Comparison of ENCODE assay signal across 7 cellular contexts in the genomic region with DNA sequence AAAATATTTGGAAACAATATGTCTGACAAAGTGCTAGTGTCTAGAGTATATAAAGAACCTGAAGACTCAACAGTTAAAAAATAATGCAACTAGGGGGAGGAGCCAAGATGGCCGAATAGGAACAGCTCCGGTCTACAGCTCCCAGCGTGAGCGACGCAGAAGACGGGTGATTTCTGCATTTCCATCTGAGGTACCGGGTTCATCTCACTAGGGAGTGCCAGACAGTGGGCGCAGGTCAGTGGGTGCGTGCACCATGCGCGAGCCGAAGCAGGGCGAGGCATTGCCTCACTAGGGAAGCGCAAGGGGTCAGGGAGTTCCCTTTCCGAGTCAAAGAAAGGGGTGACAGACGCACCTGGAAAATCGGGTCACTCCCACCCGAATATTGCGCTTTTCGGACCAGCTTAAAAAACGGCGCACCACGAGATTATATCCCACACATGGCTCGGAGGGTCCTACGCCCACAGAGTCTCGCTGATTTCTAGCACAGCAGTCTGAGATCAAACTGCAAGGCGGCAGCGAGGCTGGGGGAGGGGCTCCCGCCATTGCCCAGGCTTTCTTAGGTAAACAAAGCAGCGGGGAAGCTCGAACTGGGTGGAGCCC. TPM values are rescaled to one million over a fixed set of nuclear protein-coding genes. Genes with fewer than 3 reads are reported as not detected.
DNase-seq lines count a peak whose midpoint lies in the region; ATAC-seq, FAIRE-seq and TF ChIP-seq lines count a peak whose summit lies in the region.
"Not testable (repeated sequence)": the region's sequence is repeated elsewhere in the genome, so short reads cannot be mapped to it uniquely, and the experiment has no call there.
"Had no signal": no experiment of that assay in that cellular context is flagged by ENCODE, and none has a peak within 500 bp of the region (broad histone marks: within the 10 kb centered on the region; RNA-seq: fewer than 3 reads in every experiment).

No MANE protein-coding gene starts in this region.

- FAIRE-seq in A549 (lab: Jason Lieb, UNC): not testable (repeated sequence)

- H3K4me1 ChIP-seq in A549; HEK293 (ENCODE audit: control insufficient read depth, insufficient read depth, low read length); iPS-15b (ENCODE audit: control insufficient read depth, insufficient read depth, low read length); neuronal stem cell (ENCODE audit: control insufficient read depth in 2 of 2, insufficient read depth in 1 of 2, low read depth in 1 of 2, low read length in 2 of 2): not testable (repeated sequence)

- CTCF ChIA-PET in A549 (lab: Yijun Ruan, JAX) (interaction anchor here (0.6 to 1.9 kb wide), 2 partner anchors 16 to 23 kb away, joined by 3 to 10 read pairs; no protein-coding TSS in a partner anchor), HEK293 (lab: Yijun Ruan, JAX) (interaction anchor here (0.7 to 2.4 kb wide), 6 partner anchors 13 to 258 kb away, joined by 3 to 14 read pairs (median 4); no protein-coding TSS in a partner anchor)

- H3K79me1 ChIP-seq in neuronal stem cell (ENCODE audit: low read depth, low read length): not testable (repeated sequence)

- H3K27me3 Mint-ChIP-seq in brain: not testable (repeated sequence)

- H3K36me3 Mint-ChIP-seq in brain: not testable (repeated sequence)

- not testable (repeated sequence) for H3K18ac ChIP-seq in neuronal stem cell (ENCODE audit: low read length)

- H2BK12ac ChIP-seq in neuronal stem cell (ENCODE audit: low read length): not testable (repeated sequence)

- TF ChIP-seq RAD21 in A549 (conservative IDR thresholded peaks at IDR 0.05 in 1 of 2, IDR thresholded peaks at IDR 0.05 in 1 of 2): not testable (repeated sequence)

- POLR2A ChIA-PET in A549 (lab: Yijun Ruan, JAX): interaction anchor here (1.0 kb wide), 1 partner anchor 10 kb away, joined by 3 read pairs; no protein-coding TSS in a partner anchor
- POLR2A ChIA-PET in HEK293 (lab: Yijun Ruan, JAX): not testable (repeated sequence)

- H3K4me3 ChIP-seq in A549 (peak overlapping the region; percentile 53), iPS-15b (ENCODE audit: low read depth, low read length) (peak overlapping the region; percentile 30), neuronal stem cell (ENCODE audit: low read length in 2 of 2) (peak overlapping the region in 1 of 2 donors; percentile 34)
- H3K4me3 ChIP-seq in HEK293 (ENCODE audit: low read depth, low read length): not testable (repeated sequence)

- not testable (repeated sequence) for H3K23ac ChIP-seq in neuronal stem cell (ENCODE audit: low read depth, low read length, poor library complexity)

- not testable (repeated sequence) for H3K27me3 ChIP-seq in iPS-15b (ENCODE audit: control insufficient read depth, insufficient read depth, low read length); neuronal stem cell (ENCODE audit: control insufficient read depth in 3 of 3, insufficient read depth in 3 of 3, low read depth in 1 of 3, low read length in 3 of 3)

- H3K4me3 Mint-ChIP-seq in brain: peak overlapping the region in 3 of 5 experiments; percentile 78 to 84 (median 83)

- not testable (repeated sequence) for TF ChIP-seq CTCF in A549 (IDR thresholded peaks at IDR 0.05); HEK293 (tag by site-specific recombination; IDR thresholded peaks at IDR 0.05); brain (conservative IDR thresholded peaks at IDR 0.05)

- DNase-seq in A549 (ENCODE audit: low read depth in 1 of 2, low spot score in 1 of 2) (peak; percentile 16 to 30), SK-MEL-5 (ENCODE audit: low read depth, low spot score) (peak; percentile 48)
- DNase-seq in neuronal stem cell (ENCODE audit: low spot score): not testable (repeated sequence)

- H3K27ac Mint-ChIP-seq in brain: peak overlapping the region in 2 of 5 experiments; percentile 39 to 84

- not testable (repeated sequence) for H2AK5ac ChIP-seq in neuronal stem cell (ENCODE audit: low read depth, low read length)

- not testable (repeated sequence) for H2BK120ac ChIP-seq in neuronal stem cell (ENCODE audit: low read depth, low read length)

- not testable (repeated sequence) for H2BK15ac ChIP-seq in neuronal stem cell (ENCODE audit: low read length)

- not testable (repeated sequence) for TF ChIP-seq EP300 in A549 (IDR thresholded peaks at IDR 0.05)

- ATAC-seq in A549: peak; percentile 85 to 89

- H3K4ac ChIP-seq in neuronal stem cell (ENCODE audit: low read length): not testable (repeated sequence)

- peak overlapping the region; percentile 82 for H2AFZ ChIP-seq in neuronal stem cell (ENCODE audit: low read length)

- not testable (repeated sequence) for H3K14ac ChIP-seq in neuronal stem cell (ENCODE audit: low read length)

- not testable (repeated sequence) for H3K4me1 Mint-ChIP-seq in brain

- H3K9me3 Mint-ChIP-seq in brain: not testable (repeated sequence)

- not testable (repeated sequence) for TF ChIP-seq POLR2A in A549 (IDR thresholded peaks at IDR 0.05; ENCODE audit: low read length)

- peak overlapping the region; percentile 58 for H3K4me2 ChIP-seq in A549
- not testable (repeated sequence) for H3K4me2 ChIP-seq in neuronal stem cell (ENCODE audit: insufficient read depth, low read length, poor library complexity, severe bottlenecking)

- H2BK5ac ChIP-seq in neuronal stem cell (ENCODE audit: low read length): not testable (repeated sequence)

- H4K8ac ChIP-seq in neuronal stem cell (ENCODE audit: low read depth, low read length): not testable (repeated sequence)

- in situ Hi-C loops in SK-MEL-5 (cut with HindIII; ENCODE audit: low pct_unique_long_range_greater_than_20kb, low sequenced_read_pairs): not testable (repeated sequence)

- H3K36me3 ChIP-seq in HEK293 (ENCODE audit: control insufficient read depth in 2 of 2, insufficient read depth in 1 of 2, low read length in 2 of 2); iPS-15b (ENCODE audit: control insufficient read depth, insufficient read depth, low read length); neuronal stem cell (replicated peaks in 1 of 2; ENCODE audit: control insufficient read depth in 2 of 2, insufficient read depth in 2 of 2, low read length in 2 of 2): not testable (repeated sequence)

- H3K9me3 ChIP-seq in A549; HEK293 (ENCODE audit: control insufficient read depth, insufficient read depth, low read depth, low read length); iPS-15b (ENCODE audit: control insufficient read depth, insufficient read depth, low read length); neuronal stem cell (replicated peaks in 1 of 2; ENCODE audit: control insufficient read depth in 2 of 2, insufficient read depth in 1 of 2, low read depth in 1 of 2, low read length in 2 of 2): not testable (repeated sequence)

- 0% methylated on average over 20 of the region's 31 CpGs for WGBS in A549 (ENCODE audit: missing lambda C conversion rate)
- no CpG with 5 or more reads among the region's 31 CpGs for WGBS in neuronal stem cell (ENCODE audit: extremely low coverage in 2 of 2, insufficient read length in 2 of 2, insufficient replicate concordance in 1 of 2), 2 donors

- H4K91ac ChIP-seq in neuronal stem cell (ENCODE audit: low read depth, low read length, poor library complexity): not testable (repeated sequence)

- H3K9ac ChIP-seq in iPS-15b (ENCODE audit: low read depth, low read length); neuronal stem cell (ENCODE audit: low read depth, low read length, poor library complexity): not testable (repeated sequence)

- H3K27ac ChIP-seq in A549: peak overlapping the region; percentile 17 to 70; a peak in 4 of 6 replicates
- H3K27ac ChIP-seq in HEK293 (ENCODE audit: extremely low read depth, low read depth, low read length); neuronal stem cell (replicated peaks; ENCODE audit: low read length): not testable (repeated sequence)

RNA-seq across cellular contexts. Expression of a gene that starts 35.1 kb away (rescaled TPM):
- not detected in 2 replicates for polyA plus RNA-seq in A549 (2011; rRNA removed)
- not detected in 2 replicates for polyA plus RNA-seq in A549 (2012; cell fraction: cytosol; rRNA removed)
- not detected in 2 replicates for polyA plus RNA-seq in A549 (2012; cell fraction: nucleus; rRNA removed)
- polyA plus RNA-seq in A549 (2017; fragmentation: RNase III; extraction: RNeasy Plus Mini Kit Qiagen cat#74134 plus additional on column Dnase treatment): not detected in 3 replicates
- polyA minus RNA-seq in A549 (2011; rRNA and poly(A)+ RNA removed): not detected in 2 replicates
- 3.8 and 4.5 TPM in 2 replicates for total RNA-seq in SK-MEL-5 (2014; rRNA removed; shearing (Covaris generic))
- 4.8 and 6.9 TPM in 2 replicates for polyA plus RNA-seq in SK-MEL-5 (2015; cell fraction: cytosol; rRNA removed)
- polyA plus RNA-seq in SK-MEL-5 (2015; cell fraction: nucleus; rRNA removed): 13.1 and 31.3 TPM in 2 replicates
- polyA plus RNA-seq in brain (ENCODE audit: insufficient read depth, low read depth, low replicate concordance): 3.9 TPM
- 1.0 TPM for polyA plus RNA-seq in neuronal stem cell (2013, experiment 1 of 2)
- polyA plus RNA-seq in neuronal stem cell (2013, experiment 2 of 2): 1.3 TPM
- total RNA-seq: Calu3 had no signal

RNA-seq across cellular contexts. Expression of a gene that starts 38.6 kb away (rescaled TPM):
- polyA plus RNA-seq in A549 (2011; rRNA removed) (not detected in 2 replicates), A549 (2017; fragmentation: RNase III; extraction: RNeasy Plus Mini Kit Qiagen cat#74134 plus additional on column Dnase treatment) (not detected in 3 replicates), brain (ENCODE audit: insufficient read depth, low read depth, low replicate concordance) (not detected)
- polyA plus RNA-seq in A549 (2012; cell fraction: cytosol; rRNA removed): not detected in 2 replicates
- polyA plus RNA-seq in A549 (2012; cell fraction: nucleus; rRNA removed): not detected in 2 replicates
- polyA minus RNA-seq in A549 (2011; rRNA and poly(A)+ RNA removed): not detected in 2 replicates
- not detected in 2 replicates for total RNA-seq in SK-MEL-5 (2014; rRNA removed; shearing (Covaris generic))
- polyA plus RNA-seq in SK-MEL-5 (2015; cell fraction: cytosol; rRNA removed): not detected in 2 replicates
- polyA plus RNA-seq in SK-MEL-5 (2015; cell fraction: nucleus; rRNA removed): not detected in 2 replicates
- 0.01 TPM for polyA plus RNA-seq in neuronal stem cell (2013, experiment 1 of 2)
- polyA plus RNA-seq in neuronal stem cell (2013, experiment 2 of 2): not detected
- total RNA-seq: Calu3 had no signal

RNA-seq across cellular contexts. Expression of a gene that starts 48.4 kb away (rescaled TPM):
- polyA plus RNA-seq in A549 (2011; rRNA removed) (26.4 and 28.2 TPM in 2 replicates), A549 (2017; fragmentation: RNase III; extraction: RNeasy Plus Mini Kit Qiagen cat#74134 plus additional on column Dnase treatment) (8.2 to 9.2 TPM (median 8.3 TPM) in 3 replicates), brain (ENCODE audit: insufficient read depth, low read depth, low replicate concordance) (13.6 TPM)
- 4.8 and 6.0 TPM in 2 replicates for polyA plus RNA-seq in A549 (2012; cell fraction: cytosol; rRNA removed)
- 2.8 and 4.4 TPM in 2 replicates for polyA plus RNA-seq in A549 (2012; cell fraction: nucleus; rRNA removed)
- polyA minus RNA-seq in A549 (2011; rRNA and poly(A)+ RNA removed): 23.5 and 25.4 TPM in 2 replicates
- total RNA-seq in SK-MEL-5 (2014; rRNA removed; shearing (Covaris generic)): 15.6 TPM in 2 replicates
- polyA plus RNA-seq in SK-MEL-5 (2015; cell fraction: cytosol; rRNA removed): 8.4 and 10.9 TPM in 2 replicates
- 6.4 and 10.0 TPM in 2 replicates for polyA plus RNA-seq in SK-MEL-5 (2015; cell fraction: nucleus; rRNA removed)
- polyA plus RNA-seq in neuronal stem cell (2013, experiment 1 of 2): 34.0 TPM
- polyA plus RNA-seq in neuronal stem cell (2013, experiment 2 of 2): 36.4 TPM

RNA-seq across cellular contexts. Expression of a gene that starts 54.6 kb away (rescaled TPM):
- not detected in 2 replicates for polyA plus RNA-seq in A549 (2011; rRNA removed)
- not detected in 2 replicates for polyA plus RNA-seq in A549 (2012; cell fraction: cytosol; rRNA removed)
- polyA plus RNA-seq in A549 (2012; cell fraction: nucleus; rRNA removed): not detected in 2 replicates
- not detected in 3 replicates for polyA plus RNA-seq in A549 (2017; fragmentation: RNase III; extraction: RNeasy Plus Mini Kit Qiagen cat#74134 plus additional on column Dnase treatment)
- not detected in 2 replicates for polyA minus RNA-seq in A549 (2011; rRNA and poly(A)+ RNA removed)
- not detected in 2 replicates for total RNA-seq in SK-MEL-5 (2014; rRNA removed; shearing (Covaris generic))
- not detected in 2 replicates for polyA plus RNA-seq in SK-MEL-5 (2015; cell fraction: cytosol; rRNA removed)
- not detected in 2 replicates for polyA plus RNA-seq in SK-MEL-5 (2015; cell fraction: nucleus; rRNA removed)
- polyA plus RNA-seq in brain (ENCODE audit: insufficient read depth, low read depth, low replicate concordance): not detected
- not detected for polyA plus RNA-seq in neuronal stem cell (2013, experiment 1 of 2)
- polyA plus RNA-seq in neuronal stem cell (2013, experiment 2 of 2): not detected
- total RNA-seq: Calu3 had no signal
